Comparison of ENCODE assay signal across 1 cellular context in the genomic region with DNA sequence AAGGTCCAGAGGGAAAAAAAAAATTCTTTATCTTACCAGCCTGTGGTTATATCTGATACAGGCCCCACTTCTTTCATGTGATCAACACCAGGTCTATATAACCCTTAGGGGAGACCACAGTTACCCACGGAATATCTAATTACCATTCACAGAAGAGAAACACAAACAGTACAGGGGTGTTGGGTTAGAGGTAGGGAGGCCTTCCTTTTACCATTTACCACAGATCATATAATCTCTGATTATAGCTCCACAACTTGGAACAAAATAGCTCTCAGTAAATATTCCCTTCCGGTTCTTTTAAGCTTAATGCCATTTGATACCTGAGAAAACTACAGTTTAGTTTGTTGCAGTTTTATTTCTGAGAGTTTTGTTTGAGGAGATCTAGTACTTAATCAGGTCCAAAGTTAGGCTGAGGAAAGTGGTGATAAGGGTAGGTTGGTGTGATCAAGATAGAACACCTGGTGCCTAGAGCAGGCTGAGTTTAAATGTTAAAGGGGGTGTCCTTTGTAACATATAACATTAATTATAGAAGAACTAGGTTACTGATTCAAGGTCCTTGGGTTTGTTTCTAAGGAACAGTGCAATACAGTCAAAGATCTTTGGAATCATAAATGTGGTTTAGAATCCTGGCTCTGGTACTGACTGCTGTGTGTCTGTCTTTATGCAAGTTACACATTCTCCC.
TF ChIP-seq lines count a peak whose summit lies in the region.

No MANE protein-coding gene starts in this region.

TF ChIP-seq in GM23338, 12 proteins besides CTCF, POLR2A, EP300 and RAD21 (continued from another document):
- TF ChIP-seq, protein P1, sequence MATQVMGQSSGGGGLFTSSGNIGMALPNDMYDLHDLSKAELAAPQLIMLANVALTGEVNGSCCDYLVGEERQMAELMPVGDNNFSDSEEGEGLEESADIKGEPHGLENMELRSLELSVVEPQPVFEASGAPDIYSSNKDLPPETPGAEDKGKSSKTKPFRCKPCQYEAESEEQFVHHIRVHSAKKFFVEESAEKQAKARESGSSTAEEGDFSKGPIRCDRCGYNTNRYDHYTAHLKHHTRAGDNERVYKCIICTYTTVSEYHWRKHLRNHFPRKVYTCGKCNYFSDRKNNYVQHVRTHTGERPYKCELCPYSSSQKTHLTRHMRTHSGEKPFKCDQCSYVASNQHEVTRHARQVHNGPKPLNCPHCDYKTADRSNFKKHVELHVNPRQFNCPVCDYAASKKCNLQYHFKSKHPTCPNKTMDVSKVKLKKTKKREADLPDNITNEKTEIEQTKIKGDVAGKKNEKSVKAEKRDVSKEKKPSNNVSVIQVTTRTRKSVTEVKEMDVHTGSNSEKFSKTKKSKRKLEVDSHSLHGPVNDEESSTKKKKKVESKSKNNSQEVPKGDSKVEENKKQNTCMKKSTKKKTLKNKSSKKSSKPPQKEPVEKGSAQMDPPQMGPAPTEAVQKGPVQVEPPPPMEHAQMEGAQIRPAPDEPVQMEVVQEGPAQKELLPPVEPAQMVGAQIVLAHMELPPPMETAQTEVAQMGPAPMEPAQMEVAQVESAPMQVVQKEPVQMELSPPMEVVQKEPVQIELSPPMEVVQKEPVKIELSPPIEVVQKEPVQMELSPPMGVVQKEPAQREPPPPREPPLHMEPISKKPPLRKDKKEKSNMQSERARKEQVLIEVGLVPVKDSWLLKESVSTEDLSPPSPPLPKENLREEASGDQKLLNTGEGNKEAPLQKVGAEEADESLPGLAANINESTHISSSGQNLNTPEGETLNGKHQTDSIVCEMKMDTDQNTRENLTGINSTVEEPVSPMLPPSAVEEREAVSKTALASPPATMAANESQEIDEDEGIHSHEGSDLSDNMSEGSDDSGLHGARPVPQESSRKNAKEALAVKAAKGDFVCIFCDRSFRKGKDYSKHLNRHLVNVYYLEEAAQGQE (IDR thresholded peaks at IDR 0.05; ENCODE audit: unreplicated experiment): no peak
- no peak for TF ChIP-seq ZNF114 (CRISPR knock-in tag; IDR thresholded peaks at IDR 0.05)
- TF ChIP-seq JUNB (IDR thresholded peaks at IDR 0.05; ENCODE audit: unreplicated experiment): no peak
- TF ChIP-seq, protein P2, sequence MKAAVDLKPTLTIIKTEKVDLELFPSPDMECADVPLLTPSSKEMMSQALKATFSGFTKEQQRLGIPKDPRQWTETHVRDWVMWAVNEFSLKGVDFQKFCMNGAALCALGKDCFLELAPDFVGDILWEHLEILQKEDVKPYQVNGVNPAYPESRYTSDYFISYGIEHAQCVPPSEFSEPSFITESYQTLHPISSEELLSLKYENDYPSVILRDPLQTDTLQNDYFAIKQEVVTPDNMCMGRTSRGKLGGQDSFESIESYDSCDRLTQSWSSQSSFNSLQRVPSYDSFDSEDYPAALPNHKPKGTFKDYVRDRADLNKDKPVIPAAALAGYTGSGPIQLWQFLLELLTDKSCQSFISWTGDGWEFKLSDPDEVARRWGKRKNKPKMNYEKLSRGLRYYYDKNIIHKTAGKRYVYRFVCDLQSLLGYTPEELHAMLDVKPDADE (IDR thresholded peaks at IDR 0.05): no peak
- TF ChIP-seq ZNF331 (CRISPR knock-in tag; IDR thresholded peaks at IDR 0.05; ENCODE audit: low read depth): no peak
- TF ChIP-seq NANOG (IDR thresholded peaks at IDR 0.05; ENCODE audit: borderline replicate concordance): no peak
- TF ChIP-seq CREB1 (CRISPR knock-in tag; IDR thresholded peaks at IDR 0.05; ENCODE audit: low read depth): no peak
- TF ChIP-seq POLR2AphosphoS5 (IDR thresholded peaks at IDR 0.05; ENCODE audit: low read depth): no peak
- no peak for TF ChIP-seq EZH2 (IDR thresholded peaks at IDR 0.05; ENCODE audit: low read depth, unreplicated experiment)
